ENCODE assay signal across 17 cellular contexts in the genomic region with DNA sequence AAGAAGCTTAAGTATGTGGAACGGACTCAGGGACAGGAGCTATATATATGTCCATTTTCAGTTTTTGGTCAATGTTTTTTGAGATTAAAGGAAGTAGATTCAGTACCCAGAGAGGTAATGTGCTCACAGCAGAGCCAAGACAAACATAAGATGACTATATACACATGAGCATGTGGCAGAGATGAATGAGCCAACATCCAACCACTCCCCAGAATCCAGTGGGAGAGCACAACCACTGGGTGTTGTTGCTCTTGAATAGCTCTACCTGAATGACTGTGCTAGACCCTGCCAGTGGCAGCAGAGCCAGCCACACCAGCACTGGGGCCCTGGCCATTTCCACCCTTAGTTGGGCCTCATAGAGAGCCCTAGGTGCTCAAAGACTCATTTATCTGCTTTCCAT. TPM values are rescaled to one million over a fixed set of nuclear protein-coding genes. Genes with fewer than 3 reads are reported as not detected.
A peak's percentile ranks its signal among the peaks of the same experiment; 100 is the strongest.
DNase-seq lines count a peak whose midpoint lies in the region; ATAC-seq and TF ChIP-seq lines count a peak whose summit lies in the region.
"Had no signal": no experiment of that assay in that cellular context is flagged by ENCODE, and none has a peak within 500 bp of the region (broad histone marks: within the 10 kb centered on the region; RNA-seq: fewer than 3 reads in every experiment).

No MANE protein-coding gene starts in this region.

- no peaks in the 10 kb centered on the region for H3K9me3 ChIP-seq in CD4-positive, alpha-beta T cell (ENCODE audit: control insufficient read depth, low read length)
- H3K9me3 ChIP-seq in left lung, result no peaks in the 10 kb centered on the region
- H3K9me3 ChIP-seq in ovary, result no peaks in the 10 kb centered on the region

- CTCF ChIA-PET in CD4-positive, alpha-beta T cell (lab: Charles Lee), result interaction anchor here (2.0 to 2.1 kb wide), 2 partner anchors 12 to 33 kb away, joined by 5 read pairs; partner anchors contain the start of gene CCDC83
- CTCF ChIA-PET in WTC11 (lab: Charles Lee), result no interaction called here

- no peak overlapping the region for H3K27ac ChIP-seq in CD4-positive, alpha-beta T cell (ENCODE audit: low read depth, low read length)
- H3K27ac ChIP-seq in left lung (no peak overlapping the region), ovary (no peak overlapping the region)
- H3K27ac ChIP-seq: HL-60 had no signal

- 78 to 93% (median 87%) methylated on average over 1 of the region's 1 CpG for WGBS in ovary, 3 donors

- no peak for TF ChIP-seq CTCF in CD4-positive, alpha-beta T cell (IDR thresholded peaks at IDR 0.05)
- TF ChIP-seq CTCF in astrocyte of the spinal cord (IDR thresholded peaks at IDR 0.05; ENCODE audit: low read depth, low read length) (no peak), left lung (IDR thresholded peaks at IDR 0.05) (no peak), WTC11 (IDR thresholded peaks at IDR 0.05) (no peak), ovary (IDR thresholded peaks at IDR 0.05) (no peak)

- no peaks in the 10 kb centered on the region for H3K27me3 ChIP-seq in CD4-positive, alpha-beta T cell (ENCODE audit: control insufficient read depth, insufficient read depth, low read length)
- H3K27me3 ChIP-seq in left lung, result no peaks in the 10 kb centered on the region
- no peaks in the 10 kb centered on the region for H3K27me3 ChIP-seq in ovary

- no peak for ATAC-seq in CD4-positive, alpha-beta T cell (ENCODE audit: poor library complexity)
- ATAC-seq in left lung (peak; percentile 68), WTC11 (no peak)
- ATAC-seq: CD8-positive, alpha-beta T cell had no signal

- no peaks in the 10 kb centered on the region for H3K27me3 Mint-ChIP-seq in CD4-positive, alpha-beta T cell
- H3K27me3 Mint-ChIP-seq in WTC11 (ENCODE audit: low read depth), result no peaks in the 10 kb centered on the region; the same call in 1 of the 2 replicates

- intact Hi-C loops in CD4-positive, alpha-beta T cell (cut with DNase I, micrococcal nuclease), result loop anchor here (2.0 to 5.0 kb wide), 5 partner anchors 33 to 194 kb away; partner anchors contain the start of genes CCDC83 (in 1 of the 2), CREBZF (in 1 of the 2), DLG2 (in 1 of the 2) and TMEM126B (in 1 of the 2)
- intact Hi-C loops in left lung (cut with DNase I), result no loop called here
- intact Hi-C loops in ovary (cut with DNase I), result no loop called here
- intact Hi-C loops in head of caudate nucleus (cut with DNase I), result no loop called here

- H3K9me3 Mint-ChIP-seq in CD4-positive, alpha-beta T cell, result no peaks in the 10 kb centered on the region
- no peaks in the 10 kb centered on the region for H3K9me3 Mint-ChIP-seq in WTC11
- H3K9me3 Mint-ChIP-seq: CD8-positive, alpha-beta T cell had no signal

- H3K4me1 ChIP-seq in left lung, result no peaks in the 10 kb centered on the region
- peaks cover 4% of the 10 kb centered on the region for H3K4me1 ChIP-seq in ovary (ENCODE audit: insufficient read depth)

- DNase-seq in CD4-positive, alpha-beta T cell, result no peak
- DNase-seq in HT-29 (ENCODE audit: low spot score) (peak; percentile 35), astrocyte of the spinal cord (ENCODE audit: low read depth, low spot score) (peak; percentile 54), left lung (no peak), WTC11 (ENCODE audit: low spot score) (no peak), ovary (no peak), NCI-H2171 (lab: John Stamatoyannopoulos, UW) (no peak), head of caudate nucleus (no peak)
- DNase-seq: anterior cingulate cortex; CD8-positive, alpha-beta T cell; effector memory CD4-positive, alpha-beta T cell; NCI-H2171 treated with DMSO at 0.1 percent for 48 hours; OCI-M1 had no signal

- H3K36me3 Mint-ChIP-seq in CD4-positive, alpha-beta T cell (ENCODE audit: low read depth), result no peaks in the 10 kb centered on the region
- no peaks in the 10 kb centered on the region for H3K36me3 Mint-ChIP-seq in WTC11
- H3K36me3 Mint-ChIP-seq: CD8-positive, alpha-beta T cell had no signal

- in situ Hi-C loops in astrocyte of the spinal cord (cut with HindIII; ENCODE audit: low sequenced_read_pairs), result no loop called here

- no peak for TF ChIP-seq POLR2A in ovary (IDR thresholded peaks at IDR 0.05)

- no peak for TF ChIP-seq EP300 in ovary (IDR thresholded peaks at IDR 0.05)

- no peak overlapping the region for H3K4me3 ChIP-seq in astrocyte of the spinal cord (ENCODE audit: low read depth, low read length)
- H3K4me3 ChIP-seq in left lung, result no peak overlapping the region
- H3K4me3 ChIP-seq in ovary, result no peak overlapping the region

- no peak overlapping the region for H3K4me3 Mint-ChIP-seq in CD4-positive, alpha-beta T cell
- H3K4me3 Mint-ChIP-seq in WTC11, result no peak overlapping the region
- H3K4me3 Mint-ChIP-seq: CD8-positive, alpha-beta T cell had no signal

- H3K27ac Mint-ChIP-seq in CD4-positive, alpha-beta T cell, result peak overlapping the region; percentile 83
- no peak overlapping the region for H3K27ac Mint-ChIP-seq in WTC11

- POLR2A ChIA-PET in CD4-positive, alpha-beta T cell (lab: Charles Lee), result interaction anchor here (0.6 to 1.4 kb wide), 5 partner anchors 12 to 174 kb away, joined by 3 to 6 read pairs (median 4); partner anchors contain the start of genes CREBZF and TMEM126A
- POLR2A ChIA-PET in WTC11 (lab: Charles Lee), result no interaction called here

- peaks cover 55% of the 10 kb centered on the region for H3K4me1 Mint-ChIP-seq in CD4-positive, alpha-beta T cell (ENCODE audit: low read depth)
- H3K4me1 Mint-ChIP-seq in WTC11, result no peaks in the 10 kb centered on the region

- H3K36me3 ChIP-seq in left lung, result no peaks in the 10 kb centered on the region
- no peaks in the 10 kb centered on the region for H3K36me3 ChIP-seq in ovary

TF ChIP-seq in WTC11, 78 proteins besides CTCF, POLR2A, EP300 and RAD21 (continues in another document):
- TF ChIP-seq TEAD1 (CRISPR knock-in tag; IDR thresholded peaks at IDR 0.05) (no peak), ZNF232 (CRISPR knock-in tag; IDR thresholded peaks at IDR 0.05) (no peak), NR1H2 (CRISPR knock-in tag; IDR thresholded peaks at IDR 0.05) (no peak), SOX15 (CRISPR knock-in tag; IDR thresholded peaks at IDR 0.05) (no peak), ZSCAN18 (CRISPR knock-in tag; IDR thresholded peaks at IDR 0.05) (no peak), SP1 (CRISPR knock-in tag; conservative IDR thresholded peaks at IDR 0.05) (no peak), RORB (CRISPR knock-in tag; IDR thresholded peaks at IDR 0.05) (no peak), PREB (CRISPR knock-in tag; IDR thresholded peaks at IDR 0.05; ENCODE audit: borderline replicate concordance) (no peak), MXD4 (CRISPR knock-in tag; IDR thresholded peaks at IDR 0.05; ENCODE audit: borderline replicate concordance) (no peak), CREB1 (CRISPR knock-in tag; IDR thresholded peaks at IDR 0.05) (no peak)
- TF ChIP-seq, protein P1, sequence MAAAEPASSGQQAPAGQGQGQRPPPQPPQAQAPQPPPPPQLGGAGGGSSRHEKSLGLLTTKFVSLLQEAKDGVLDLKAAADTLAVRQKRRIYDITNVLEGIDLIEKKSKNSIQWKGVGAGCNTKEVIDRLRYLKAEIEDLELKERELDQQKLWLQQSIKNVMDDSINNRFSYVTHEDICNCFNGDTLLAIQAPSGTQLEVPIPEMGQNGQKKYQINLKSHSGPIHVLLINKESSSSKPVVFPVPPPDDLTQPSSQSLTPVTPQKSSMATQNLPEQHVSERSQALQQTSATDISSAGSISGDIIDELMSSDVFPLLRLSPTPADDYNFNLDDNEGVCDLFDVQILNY (CRISPR knock-in tag; IDR thresholded peaks at IDR 0.05), result no peak

RNA-seq across cellular contexts. Expression of gene SYTL2, which starts 10.7 kb away (rescaled TPM):
- total RNA-seq in CD4-positive, alpha-beta T cell, result 10 to 100 TPM; 35.4 to 36.7 TPM
- total RNA-seq in HT-29 (2014; rRNA removed; shearing (Covaris generic)), result 16.6 and 18.7 TPM in 2 replicates
- total RNA-seq in left lung (10 to 100 TPM; 21.3 to 39.7 TPM), WTC11 (2021) (4.3 to 7.1 TPM (median 6.5 TPM) in 3 replicates), ovary (10 to 100 TPM in 2 of 7 donors, 1 to 10 TPM in 5; 4.2 to 13.7 (median 8.2) TPM)
- 10 to 100 TPM in 1 of 2 donors, 1 to 10 TPM in 1; 7.9 to 26.1 TPM for polyA plus RNA-seq in ovary

RNA-seq across cellular contexts. Expression of gene CCDC83, which starts 33.5 kb away (rescaled TPM):
- not detected for total RNA-seq in CD4-positive, alpha-beta T cell
- total RNA-seq in HT-29 (2014; rRNA removed; shearing (Covaris generic)), result not detected in 2 replicates
- not detected for total RNA-seq in left lung
- total RNA-seq in WTC11 (2021), result not detected in 3 replicates
- total RNA-seq in ovary, result not detected
- polyA plus RNA-seq in ovary, result not detected
- total RNA-seq: activated CD8-positive, alpha-beta memory T cell treated with anti-CD3 and anti-CD28 coated beads for 36 hours; CD8-positive, alpha-beta T cell; subcutaneous adipose tissue; T-helper 1 cell treated with Interleukin-12 subunit alpha and Interleukin-12 subunit beta and Interleukin-4 antibody, amounts not matched to agents 30 ng/mL and 1 ng/mL, for 36 hours had no signal

Comparison
In these comparisons a context has a peak if more than half of its experiments do, and no peak if none do; other contexts are left out.
1. DNase-seq: peak in HT-29 (single experiment) and astrocyte of the spinal cord (single experiment); none in CD4-positive, alpha-beta T cell (0 of 10), left lung (0 of 2), WTC11 (single experiment), ovary (0 of 5), NCI-H2171 (single experiment) and head of caudate nucleus (0 of 42).
2. intact Hi-C loops: an anchor here in CD4-positive, alpha-beta T cell (2.0 to 5.0 kb wide); none called in left lung, ovary and head of caudate nucleus.